In the genomic region with DNA sequence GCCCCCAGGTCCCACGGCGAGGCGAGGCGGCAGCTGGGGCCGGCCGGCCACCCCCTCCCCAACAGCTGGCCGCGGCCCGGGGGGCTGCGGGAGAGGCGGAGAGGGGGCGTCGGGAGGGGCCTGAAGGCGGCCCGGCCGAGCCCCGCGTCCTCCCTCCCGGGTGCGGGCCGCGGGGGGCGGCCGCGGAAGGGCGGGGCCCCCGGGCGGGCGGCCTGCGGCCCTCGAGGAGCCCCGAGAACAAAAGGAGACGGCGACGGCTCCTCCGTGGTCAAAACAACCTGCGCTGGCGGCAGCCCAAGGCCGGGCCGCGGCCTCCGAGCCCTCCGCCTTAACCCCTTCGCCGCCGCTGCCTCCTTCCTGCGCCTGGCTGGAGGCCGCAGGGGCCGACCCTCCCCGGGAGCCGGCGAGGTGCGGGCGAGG, we compare ENCODE assay signal across 8 cellular contexts. TPM values are rescaled to one million over a fixed set of nuclear protein-coding genes. Genes with fewer than 3 reads are reported as not detected.
A peak's percentile ranks its signal among the peaks of the same experiment; 100 is the strongest.
DNase-seq lines count a peak whose midpoint lies in the region; TF ChIP-seq lines count a peak whose summit lies in the region.

No MANE protein-coding gene starts in this region.

- TF ChIP-seq CTCF in cardiac muscle cell (IDR thresholded peaks at IDR 0.05; ENCODE audit: low read depth, low read length) (no peak), uterus (IDR thresholded peaks at IDR 0.05) (no peak)

- H3K9me3 ChIP-seq in cardiac muscle cell (ENCODE audit: low read depth) (no peaks in the 10 kb centered on the region), mucosa of rectum (ENCODE audit: control insufficient read depth in 2 of 2, low read length in 2 of 2) (no peaks in the 10 kb centered on the region), uterus (no peaks in the 10 kb centered on the region), SJCRH30 (replicated peaks) (no peaks in the 10 kb centered on the region)
- H3K9me3 ChIP-seq in effector memory CD4-positive, alpha-beta T cell (ENCODE audit: control insufficient read depth, low read length) = no peaks in the 10 kb centered on the region

- peaks cover 39% of the 10 kb centered on the region for H3K4me1 ChIP-seq in cardiac muscle cell (ENCODE audit: low read depth)
- peaks cover 40% of the 10 kb centered on the region for H3K4me1 ChIP-seq in effector memory CD4-positive, alpha-beta T cell (ENCODE audit: control insufficient read depth, insufficient read depth, low read length, poor library complexity, severe bottlenecking)
- H3K4me1 ChIP-seq in mucosa of rectum (ENCODE audit: control insufficient read depth in 2 of 2, insufficient read depth in 2 of 2, low read length in 2 of 2) = peaks cover 43 to 49% of the 10 kb centered on the region in 2 donors
- peaks cover 0 to 28% of the 10 kb centered on the region in 2 donors for H3K4me1 ChIP-seq in uterus
- peaks cover 6% of the 10 kb centered on the region; the same call in 1 of the 2 replicates for H3K4me1 ChIP-seq in SJCRH30

- H3K36me3 ChIP-seq in cardiac muscle cell (no peaks in the 10 kb centered on the region), mucosa of rectum (ENCODE audit: control insufficient read depth in 2 of 2, insufficient read depth in 2 of 2, low read length in 2 of 2) (no peaks in the 10 kb centered on the region), uterus (no peaks in the 10 kb centered on the region), SJCRH30 (no peaks in the 10 kb centered on the region)
- H3K36me3 ChIP-seq in effector memory CD4-positive, alpha-beta T cell (ENCODE audit: control insufficient read depth, insufficient read depth, low read length) = no peaks in the 10 kb centered on the region

- no peak for TF ChIP-seq POLR2A in uterus (IDR thresholded peaks at IDR 0.05)

- H3K27me3 ChIP-seq in cardiac muscle cell (no peaks in the 10 kb centered on the region), mucosa of rectum (ENCODE audit: control insufficient read depth in 2 of 2, insufficient read depth in 2 of 2, low read length in 2 of 2) (peaks cover 41 to 50% of the 10 kb centered on the region in 2 donors), uterus (no peaks in the 10 kb centered on the region), SJCRH30 (peaks cover 56% of the 10 kb centered on the region)
- H3K27me3 ChIP-seq in effector memory CD4-positive, alpha-beta T cell (replicated peaks; ENCODE audit: control insufficient read depth, insufficient read depth, low read length, poor library complexity, severe bottlenecking) = no peaks in the 10 kb centered on the region

- peak in 1 of 2 donors; percentile 54 for DNase-seq in cardiac muscle cell (ENCODE audit: low read depth in 1 of 2, low spot score in 1 of 2)
- no peak for DNase-seq in cardiac septum (ENCODE audit: low spot score)
- DNase-seq in effector memory CD4-positive, alpha-beta T cell = no peak
- no peak for DNase-seq in uterus
- no peak for DNase-seq in NCI-H774 (lab: John Stamatoyannopoulos, UW)
- DNase-seq in SJCRH30 = no peak
- DNase-seq in activated T-cell treated with anti-CD3 and anti-CD28 coated beads for 4 hours = no peak

- H3K9ac ChIP-seq in mucosa of rectum (ENCODE audit: low read depth in 1 of 2, low read length in 2 of 2) = peak overlapping the region in 1 of 2 donors; percentile 65

- H3K27ac ChIP-seq in cardiac muscle cell = no peak overlapping the region
- H3K27ac ChIP-seq in effector memory CD4-positive, alpha-beta T cell (ENCODE audit: insufficient read depth, low read length, poor library complexity, severe bottlenecking) = peak overlapping the region; percentile 38
- H3K27ac ChIP-seq in mucosa of rectum (ENCODE audit: low read depth in 2 of 2, low read length in 2 of 2) = peak overlapping the region; percentile 30 to 75
- peak overlapping the region; percentile 66 to 76 for H3K27ac ChIP-seq in uterus
- H3K27ac ChIP-seq in SJCRH30 = no peak overlapping the region

- H3K4me3 ChIP-seq in cardiac muscle cell (peak overlapping the region; percentile 63), mucosa of rectum (ENCODE audit: low read length in 2 of 2) (peak overlapping the region; percentile 57 to 61), uterus (peak overlapping the region; percentile 31 to 43), SJCRH30 (no peak overlapping the region)
- peak overlapping the region; percentile 74 for H3K4me3 ChIP-seq in effector memory CD4-positive, alpha-beta T cell (ENCODE audit: insufficient read depth, low read depth, low read length, poor library complexity, severe bottlenecking)

- intact Hi-C loops in cardiac septum (cut with DNase I) (loop anchor here (2.0 kb wide), 1 partner anchor 40 kb away; no protein-coding TSS in a partner anchor), uterus (cut with DNase I; ENCODE audit: low total_unique reads) (no loop called here)

RNA-seq across cellular contexts. Expression of a gene that starts 2.4 kb away (rescaled TPM):
- total RNA-seq in cardiac muscle cell (15.3 and 18.2 TPM in 2 replicates), cardiac septum (21.2 TPM), uterus (10 to 100 TPM in 1 of 4 donors, 1 to 10 TPM in 3; 2.0 to 24.8 (median 5.6) TPM)
- 8.6 and 9.8 TPM in 2 replicates for polyA plus RNA-seq in cardiac muscle cell
- 0.05 and 0.26 TPM in 2 replicates for total RNA-seq in SJCRH30 (2014; rRNA removed; shearing (Covaris generic))

Comparison
In these comparisons a context has a peak if more than half of its experiments do, and no peak if none do; other contexts are left out.
1. H3K27ac ChIP-seq: peak in effector memory CD4-positive, alpha-beta T cell (single experiment), mucosa of rectum (2 of 2) and uterus (2 of 2); none in cardiac muscle cell (single experiment) and SJCRH30 (single experiment).